ENCODE assay signal across 39 cellular contexts in the genomic region with DNA sequence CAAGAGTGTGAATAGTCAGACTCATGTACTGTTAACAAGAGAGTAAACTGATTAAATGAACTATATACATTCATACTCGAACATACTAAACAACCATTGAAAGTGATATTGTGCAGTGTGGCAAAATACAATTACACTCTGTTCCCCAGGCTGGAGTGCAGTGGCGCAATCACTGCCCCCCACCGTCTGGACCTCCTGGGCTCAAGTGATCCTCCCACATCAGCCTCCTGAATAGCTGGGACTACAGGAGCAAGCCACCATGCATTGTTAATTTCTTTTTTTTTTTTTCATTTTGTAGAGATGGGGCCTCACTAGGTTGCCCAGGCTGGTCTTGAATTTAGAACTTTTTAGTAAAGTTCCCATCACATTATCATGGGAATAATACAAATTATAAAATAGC.
"Had no signal": no experiment of that assay in that cellular context is flagged by ENCODE, and none has a peak within 500 bp of the region (broad histone marks: within the 10 kb centered on the region; RNA-seq: fewer than 3 reads in every experiment).

No MANE protein-coding gene starts in this region.

- H3K9me3 Mint-ChIP-seq: activated naive CD4-positive, alpha-beta T cell treated with anti-CD3 and anti-CD28 coated beads for 36 hours; activated naive CD4-positive, alpha-beta T cell treated with anti-CD3 and anti-CD28 coated beads, Interleukin-2, amount 10 ng/mL, durations not matched to agents 7 days and 5 days; activated naive CD4-positive, alpha-beta T cell treated with anti-CD3 and anti-CD28 coated beads, Interleukin-2, amount 50 U/mL, for 24 hours; activated naive CD4-positive, alpha-beta T cell treated with anti-CD3 and anti-CD28 coated beads, Interleukin-2, amount 50 U/mL, for 72 hours; activated naive CD8-positive, alpha-beta T cell treated with anti-CD3 and anti-CD28 coated beads for 36 hours; activated naive CD8-positive, alpha-beta T cell treated with anti-CD3 and anti-CD28 coated beads, Interleukin-2, amount 10 ng/mL, durations not matched to agents 7 days and 5 days; activated naive CD8-positive, alpha-beta T cell treated with anti-CD3 and anti-CD28 coated beads, Interleukin-2, amount 50 U/mL, for 24 hours; activated T-cell treated with anti-CD3 and anti-CD28 coated beads, Interleukin-2, amount 50 U/mL, for 24 hours; activated T-cell treated with anti-CD3 and anti-CD28 coated beads, Interleukin-2, amount 50 U/mL, for 4 hours; activated T-cell treated with anti-CD3 and anti-CD28 coated beads, Interleukin-2, amount 50 U/mL, for 72 hours; activated T-helper 1 cell treated with anti-CD3 and anti-CD28 coated beads, Interleukin-12 subunit alpha, Interleukin-12 subunit beta, Interleukin-2, Interleukin-4 antibody, amounts not matched to agents 30 ng/mL and 10 ng/mL and 1 ng/mL, durations not matched to agents 14 hours and 24 hours and 36 hours; activated T-helper 17 cell treated with anti-CD3 and anti-CD28 coated beads, Interleukin-2, amount 50 U/mL, for 72 hours; activated T-helper 2 cell treated with anti-CD3 and anti-CD28 coated beads, Interferon-gamma antibody, Interleukin-2, Interleukin-4, amounts not matched to agents 10 μg/mL and 5 μg/mL and 100 μg/mL, durations not matched to agents 14 hours and 24 hours and 36 hours; brain; central memory CD8-positive, alpha-beta T cell had no signal

- H3K27ac ChIP-seq: adrenal gland, ascending aorta, body of pancreas, brain microvascular endothelial cell, breast epithelium, cardiac muscle cell had no signal

- H3K36me3 Mint-ChIP-seq: activated naive CD4-positive, alpha-beta T cell treated with anti-CD3 and anti-CD28 coated beads, Interleukin-2, amount 10 ng/mL, durations not matched to agents 7 days and 5 days; activated naive CD4-positive, alpha-beta T cell treated with anti-CD3 and anti-CD28 coated beads, Interleukin-2, amount 50 U/mL, for 24 hours; activated naive CD4-positive, alpha-beta T cell treated with anti-CD3 and anti-CD28 coated beads, Interleukin-2, amount 50 U/mL, for 72 hours; activated naive CD8-positive, alpha-beta T cell; activated naive CD8-positive, alpha-beta T cell treated with anti-CD3 and anti-CD28 coated beads for 36 hours; activated naive CD8-positive, alpha-beta T cell treated with anti-CD3 and anti-CD28 coated beads, Interleukin-2, amount 10 ng/mL, durations not matched to agents 7 days and 5 days; brain had no signal

- H3K4me1 ChIP-seq: adrenal gland, ascending aorta, body of pancreas, breast epithelium had no signal

- ATAC-seq: activated naive CD4-positive, alpha-beta T cell treated with anti-CD3 and anti-CD28 coated beads, Interleukin-2, amount 50 U/mL, for 72 hours; activated naive CD8-positive, alpha-beta T cell treated with anti-CD3 and anti-CD28 coated beads, Interleukin-2, amount 50 U/mL, for 24 hours; activated T-cell treated with anti-CD3 and anti-CD28 coated beads, Interleukin-2, amount 50 U/mL, for 4 hours; activated T-cell treated with anti-CD3 and anti-CD28 coated beads, Interleukin-2, amount 50 U/mL, for 72 hours; activated T-helper 17 cell treated with anti-CD3 and anti-CD28 coated beads, Interleukin-2, amount 50 U/mL, for 72 hours; body of pancreas had no signal

- FAIRE-seq: astrocyte, bronchial epithelial cell had no signal

- H3K27ac Mint-ChIP-seq: activated naive CD4-positive, alpha-beta T cell treated with anti-CD3 and anti-CD28 coated beads for 36 hours; activated naive CD4-positive, alpha-beta T cell treated with anti-CD3 and anti-CD28 coated beads, Interleukin-2, amount 10 ng/mL, durations not matched to agents 7 days and 5 days; activated naive CD4-positive, alpha-beta T cell treated with anti-CD3 and anti-CD28 coated beads, Interleukin-2, amount 50 U/mL, for 24 hours; activated naive CD4-positive, alpha-beta T cell treated with anti-CD3 and anti-CD28 coated beads, Interleukin-2, amount 50 U/mL, for 72 hours; activated naive CD8-positive, alpha-beta T cell; activated naive CD8-positive, alpha-beta T cell treated with anti-CD3 and anti-CD28 coated beads for 36 hours; activated naive CD8-positive, alpha-beta T cell treated with anti-CD3 and anti-CD28 coated beads, Interleukin-2, amount 10 ng/mL, durations not matched to agents 7 days and 5 days; activated naive CD8-positive, alpha-beta T cell treated with anti-CD3 and anti-CD28 coated beads, Interleukin-2, amount 50 U/mL, for 24 hours; activated T-cell treated with anti-CD3 and anti-CD28 coated beads, Interleukin-2, amount 50 U/mL, for 24 hours; activated T-cell treated with anti-CD3 and anti-CD28 coated beads, Interleukin-2, amount 50 U/mL, for 72 hours; activated T-helper 1 cell treated with anti-CD3 and anti-CD28 coated beads, Interleukin-12 subunit alpha, Interleukin-12 subunit beta, Interleukin-2, Interleukin-4 antibody, amounts not matched to agents 30 ng/mL and 10 ng/mL and 1 ng/mL, durations not matched to agents 14 hours and 24 hours and 36 hours; activated T-helper 17 cell treated with anti-CD3 and anti-CD28 coated beads, Interleukin-2, amount 50 U/mL, for 72 hours; activated T-helper 2 cell treated with anti-CD3 and anti-CD28 coated beads, Interferon-gamma antibody, Interleukin-2, Interleukin-4, amounts not matched to agents 10 μg/mL and 5 μg/mL and 100 μg/mL, durations not matched to agents 14 hours and 24 hours and 36 hours had no signal

- H3K9me3 ChIP-seq: adrenal gland, ascending aorta, body of pancreas, breast epithelium had no signal

- H3K4me3 ChIP-seq: adrenal gland, ascending aorta, body of pancreas, breast epithelium, cardiac muscle cell had no signal

- DNase-seq: activated effector memory CD4-positive, alpha-beta T cell treated with anti-CD3 and anti-CD28 coated beads, Interleukin-2, amount 50 U/mL, for 16 hours; activated effector memory CD4-positive, alpha-beta T cell treated with Interleukin-2 at 50 U/mL for 16 hours; activated gamma-delta T cell; activated gamma-delta T cell treated with Interleukin-2 at 50 U/mL for 16 hours; activated naive CD4-positive, alpha-beta T cell; activated naive CD4-positive, alpha-beta T cell treated with anti-CD3 and anti-CD28 coated beads for 36 hours; activated naive CD4-positive, alpha-beta T cell treated with anti-CD3 and anti-CD28 coated beads, Interleukin-2, amount 10 ng/mL, durations not matched to agents 7 days and 5 days; activated naive CD4-positive, alpha-beta T cell treated with anti-CD3 and anti-CD28 coated beads, Interleukin-2, amount 50 U/mL, for 16 hours; activated naive CD4-positive, alpha-beta T cell treated with Interleukin-2 at 50 U/mL for 16 hours; activated naive CD8-positive, alpha-beta T cell treated with anti-CD3 and anti-CD28 coated beads for 36 hours; activated naive CD8-positive, alpha-beta T cell treated with anti-CD3 and anti-CD28 coated beads, Interleukin-2, amount 10 ng/mL, durations not matched to agents 7 days and 5 days; activated naive CD8-positive, alpha-beta T cell treated with anti-CD3 and anti-CD28 coated beads, Interleukin-2, amount 50 U/mL, for 24 hours; activated T-cell treated with anti-CD3 and anti-CD28 coated beads, Interleukin-2, amount 50 U/mL, for 24 hours; activated T-cell treated with anti-CD3 and anti-CD28 coated beads, Interleukin-2, amount 50 U/mL, for 4 hours; activated T-cell treated with anti-CD3 and anti-CD28 coated beads, Interleukin-2, amount 50 U/mL, for 48 hours; activated T-cell treated with anti-CD3 and anti-CD28 coated beads, Interleukin-2, amount 50 U/mL, for 72 hours; amniotic stem cell; amygdala; anterior cingulate cortex; aorta; body of pancreas; brain microvascular endothelial cell; caudate nucleus; central memory CD4-positive, alpha-beta T cell; cerebellar nuclear complex had no signal

- H3K36me3 ChIP-seq: adrenal gland, ascending aorta, brain microvascular endothelial cell, breast epithelium, cardiac muscle cell had no signal

- H3K27me3 ChIP-seq: adrenal gland, ascending aorta, brain microvascular endothelial cell, cardiac muscle cell had no signal

- H3K4me1 Mint-ChIP-seq: activated naive CD4-positive, alpha-beta T cell treated with anti-CD3 and anti-CD28 coated beads, Interleukin-2, amount 10 ng/mL, durations not matched to agents 7 days and 5 days; activated naive CD4-positive, alpha-beta T cell treated with anti-CD3 and anti-CD28 coated beads, Interleukin-2, amount 50 U/mL, for 24 hours; activated naive CD8-positive, alpha-beta T cell treated with anti-CD3 and anti-CD28 coated beads for 36 hours; activated naive CD8-positive, alpha-beta T cell treated with anti-CD3 and anti-CD28 coated beads, Interleukin-2, amount 10 ng/mL, durations not matched to agents 7 days and 5 days; activated naive CD8-positive, alpha-beta T cell treated with anti-CD3 and anti-CD28 coated beads, Interleukin-2, amount 50 U/mL, for 24 hours; activated T-helper 17 cell treated with anti-CD3 and anti-CD28 coated beads, Interleukin-2, amount 50 U/mL, for 72 hours; central memory CD8-positive, alpha-beta T cell had no signal

- H3K4me3 Mint-ChIP-seq: activated naive CD4-positive, alpha-beta T cell treated with anti-CD3 and anti-CD28 coated beads for 36 hours; activated naive CD4-positive, alpha-beta T cell treated with anti-CD3 and anti-CD28 coated beads, Interleukin-2, amount 10 ng/mL, durations not matched to agents 7 days and 5 days; activated naive CD4-positive, alpha-beta T cell treated with anti-CD3 and anti-CD28 coated beads, Interleukin-2, amount 50 U/mL, for 24 hours; activated naive CD8-positive, alpha-beta T cell; activated naive CD8-positive, alpha-beta T cell treated with anti-CD3 and anti-CD28 coated beads for 36 hours; activated naive CD8-positive, alpha-beta T cell treated with anti-CD3 and anti-CD28 coated beads, Interleukin-2, amount 10 ng/mL, durations not matched to agents 7 days and 5 days; activated naive CD8-positive, alpha-beta T cell treated with anti-CD3 and anti-CD28 coated beads, Interleukin-2, amount 50 U/mL, for 24 hours; activated T-cell treated with anti-CD3 and anti-CD28 coated beads, Interleukin-2, amount 50 U/mL, for 24 hours; activated T-cell treated with anti-CD3 and anti-CD28 coated beads, Interleukin-2, amount 50 U/mL, for 4 hours; activated T-cell treated with anti-CD3 and anti-CD28 coated beads, Interleukin-2, amount 50 U/mL, for 72 hours; activated T-helper 1 cell treated with anti-CD3 and anti-CD28 coated beads, Interleukin-12 subunit alpha, Interleukin-12 subunit beta, Interleukin-2, Interleukin-4 antibody, amounts not matched to agents 30 ng/mL and 10 ng/mL and 1 ng/mL, durations not matched to agents 14 hours and 24 hours and 36 hours; activated T-helper 17 cell treated with anti-CD3 and anti-CD28 coated beads, Interleukin-2, amount 50 U/mL, for 72 hours; central memory CD8-positive, alpha-beta T cell had no signal
